ENCODE assay signal across 5 cellular contexts in the genomic region with DNA sequence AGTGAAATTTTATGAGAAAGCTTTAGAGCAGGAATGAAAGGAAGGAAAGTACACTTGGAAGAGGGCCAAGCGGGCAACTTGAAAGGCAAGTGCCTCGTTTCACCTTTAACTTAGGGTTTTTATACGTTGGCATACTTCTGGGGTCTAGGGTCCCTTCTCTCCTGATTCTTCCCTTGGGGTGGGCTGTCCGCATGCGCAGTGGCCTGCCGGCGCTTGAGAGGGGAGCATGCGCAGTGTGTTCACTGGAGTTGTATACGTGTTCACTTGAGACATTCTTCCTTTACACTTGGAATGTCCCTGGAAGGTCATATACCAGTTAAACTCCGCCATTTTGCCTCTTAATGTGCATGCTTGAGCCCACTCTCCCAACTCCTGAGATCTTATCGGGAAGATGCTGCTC. TPM values are rescaled to one million over a fixed set of nuclear protein-coding genes. Genes with fewer than 3 reads are reported as not detected.
"Had no signal": no experiment of that assay in that cellular context is flagged by ENCODE, and none has a peak within 500 bp of the region (broad histone marks: within the 10 kb centered on the region; RNA-seq: fewer than 3 reads in every experiment).

No MANE protein-coding gene starts in this region.

RNA-seq across cellular contexts. Expression of a gene that starts 7.4 kb away (rescaled TPM):
- total RNA-seq: lung microvascular endothelial cell, mammary epithelial cell, mesothelial cell of epicardium had no signal
- polyA plus RNA-seq: hepatocyte, keratinocyte, mammary epithelial cell had no signal

RNA-seq across cellular contexts. Expression of a gene that starts 7.8 kb away (rescaled TPM):
- total RNA-seq: lung microvascular endothelial cell had no signal
- polyA plus RNA-seq: keratinocyte had no signal
